11 cellular contexts compared by ENCODE assay signal in genomic region chr2:113178891-113179290, GRCh38. TPM values are rescaled to one million over a fixed set of nuclear protein-coding genes. Genes with fewer than 3 reads are reported as not detected.
DNase-seq lines count a peak whose midpoint lies in the region; ATAC-seq and TF ChIP-seq lines count a peak whose summit lies in the region.
"Had no signal": no experiment of that assay in that cellular context is flagged by ENCODE, and none has a peak within 500 bp of the region (broad histone marks: within the 10 kb centered on the region; RNA-seq: fewer than 3 reads in every experiment).

No MANE protein-coding gene starts in this region.

- no peak for ATAC-seq in activated naive CD8-positive, alpha-beta T cell treated with anti-CD3 and anti-CD28 coated beads, Interleukin-2, amount 10 ng/mL, durations not matched to agents 7 days and 5 days (ENCODE audit: low read depth)
- ATAC-seq in HG03135 (IDR thresholded peaks at IDR 0.05; ENCODE audit: unreplicated experiment) (no peak), HG02571 (IDR thresholded peaks at IDR 0.05; ENCODE audit: unreplicated experiment) (no peak)
- ATAC-seq: sciatic nerve had no signal

- CTCF ChIA-PET in CD8-positive, alpha-beta memory T cell (lab: Charles Lee) = interaction anchor here (0.9 to 5.6 kb wide), 2 partner anchors 20 to 22 kb away, joined by 6 to 92 read pairs; no protein-coding TSS in a partner anchor

- peaks cover 0 to 3% of the 10 kb centered on the region in 2 donors for H3K27me3 Mint-ChIP-seq in CD8-positive, alpha-beta memory T cell
- no peaks in the 10 kb centered on the region for H3K27me3 Mint-ChIP-seq in activated naive CD8-positive, alpha-beta T cell treated with anti-CD3 and anti-CD28 coated beads, Interleukin-2, amount 10 ng/mL, durations not matched to agents 7 days and 5 days

- H3K36me3 Mint-ChIP-seq in CD8-positive, alpha-beta memory T cell = peaks cover 0 to 69% (median 11%) of the 10 kb centered on the region in 3 donors
- peaks cover 63% of the 10 kb centered on the region for H3K36me3 Mint-ChIP-seq in activated naive CD8-positive, alpha-beta T cell treated with anti-CD3 and anti-CD28 coated beads, Interleukin-2, amount 10 ng/mL, durations not matched to agents 7 days and 5 days

- POLR2A ChIA-PET in CD8-positive, alpha-beta memory T cell (lab: Charles Lee) = no interaction called here
- POLR2A ChIA-PET in activated naive CD8-positive, alpha-beta T cell treated with anti-CD3 and anti-CD28 coated beads, Interleukin-2, amount 10 ng/mL, durations not matched to agents 7 days and 5 days (lab: Charles Lee) = interaction anchor here (1.2 to 3.0 kb wide), 2 partner anchors 20 to 22 kb away, joined by 4 to 21 read pairs; no protein-coding TSS in a partner anchor

- peak in 1 of 5 donors; percentile 69 for DNase-seq in CD8-positive, alpha-beta memory T cell
- peak; percentile 31 for DNase-seq in activated CD4-positive, alpha-beta T cell treated with anti-CD3 and anti-CD28 coated beads, Interleukin-2, amount 50 U/mL, for 1 hour
- DNase-seq in activated naive CD8-positive, alpha-beta T cell treated with anti-CD3 and anti-CD28 coated beads, Interleukin-2, amount 10 ng/mL, durations not matched to agents 7 days and 5 days = no peak
- DNase-seq in stimulated activated CD4-positive, alpha-beta T cell treated with anti-CD3 and anti-CD28 coated beads, Interleukin-4, amount 100 ng/mL, for 1 hour = peak; percentile 52
- DNase-seq in RKO (ENCODE audit: low spot score) (no peak), GM13976 (ENCODE audit: low spot score) (no peak)

- H3K4me1 ChIP-seq in CD8-positive, alpha-beta memory T cell (ENCODE audit: insufficient read depth, low read length) = peaks cover 83% of the 10 kb centered on the region

- H3K27me3 ChIP-seq in CD8-positive, alpha-beta memory T cell (ENCODE audit: insufficient read depth, low read length, poor library complexity, severe bottlenecking) = no peaks in the 10 kb centered on the region

- peak overlapping the region; percentile 37 to 95 (median 73) for H3K4me3 Mint-ChIP-seq in CD8-positive, alpha-beta memory T cell
- H3K4me3 Mint-ChIP-seq in activated naive CD8-positive, alpha-beta T cell treated with anti-CD3 and anti-CD28 coated beads, Interleukin-2, amount 10 ng/mL, durations not matched to agents 7 days and 5 days = peak overlapping the region; percentile 95

- H3K9me3 Mint-ChIP-seq in CD8-positive, alpha-beta memory T cell = peaks cover 0 to 3% (median 0%) of the 10 kb centered on the region in 5 donors
- H3K9me3 Mint-ChIP-seq in activated naive CD8-positive, alpha-beta T cell treated with anti-CD3 and anti-CD28 coated beads, Interleukin-2, amount 10 ng/mL, durations not matched to agents 7 days and 5 days = no peaks in the 10 kb centered on the region

- peaks cover 29% of the 10 kb centered on the region for H3K36me3 ChIP-seq in CD8-positive, alpha-beta memory T cell (ENCODE audit: insufficient read depth, low read length)

- peak overlapping the region; percentile 4 for H3K4me3 ChIP-seq in CD8-positive, alpha-beta memory T cell (ENCODE audit: low read length)
- H3K4me3 ChIP-seq: coronary artery had no signal

- H3K9me3 ChIP-seq in CD8-positive, alpha-beta memory T cell (ENCODE audit: low read length) = no peaks in the 10 kb centered on the region

- peak overlapping the region; percentile 80 to 97 (median 92) for H3K27ac Mint-ChIP-seq in CD8-positive, alpha-beta memory T cell
- H3K27ac Mint-ChIP-seq in activated naive CD8-positive, alpha-beta T cell treated with anti-CD3 and anti-CD28 coated beads, Interleukin-2, amount 10 ng/mL, durations not matched to agents 7 days and 5 days = peak overlapping the region; percentile 92

- no peak overlapping the region for H3K27ac ChIP-seq in CD8-positive, alpha-beta memory T cell (ENCODE audit: low read depth, low read length)
- H3K27ac ChIP-seq: C4-2B, coronary artery had no signal

- in situ Hi-C loops in GM13976 (cut with MboI; ENCODE audit: low sequenced_read_pairs, unreplicated experiment) = no loop called here

- TF ChIP-seq CTCF in GM13976 (IDR thresholded peaks at IDR 0.05; ENCODE audit: borderline replicate concordance, control extremely low read depth, extremely low read depth, insufficient read depth, missing control alignments) = no peak

- H3K4me1 Mint-ChIP-seq in CD8-positive, alpha-beta memory T cell = peaks cover 80 to 94% (median 85%) of the 10 kb centered on the region in 3 donors
- H3K4me1 Mint-ChIP-seq in activated naive CD8-positive, alpha-beta T cell treated with anti-CD3 and anti-CD28 coated beads, Interleukin-2, amount 10 ng/mL, durations not matched to agents 7 days and 5 days = peaks cover 70% of the 10 kb centered on the region

RNA-seq across cellular contexts. Expression of gene PSD4, which starts 5.1 kb away (rescaled TPM):
- 100 to 1,000 TPM; 192 to 193 TPM for total RNA-seq in CD8-positive, alpha-beta memory T cell
- polyA plus RNA-seq in CD8-positive, alpha-beta memory T cell = 42.1 TPM
- 100 to 1,000 TPM; 361 to 385 TPM for total RNA-seq in activated naive CD8-positive, alpha-beta T cell treated with anti-CD3 and anti-CD28 coated beads, Interleukin-2, amount 10 ng/mL, durations not matched to agents 7 days and 5 days

RNA-seq across cellular contexts. Expression of gene IL1RN, which starts 51.5 kb away (rescaled TPM):
- 1 to 10 TPM; 1.2 to 2.3 TPM for total RNA-seq in CD8-positive, alpha-beta memory T cell
- polyA plus RNA-seq in CD8-positive, alpha-beta memory T cell = not detected
- 1 to 10 TPM; 2.1 to 4.0 TPM for total RNA-seq in activated naive CD8-positive, alpha-beta T cell treated with anti-CD3 and anti-CD28 coated beads, Interleukin-2, amount 10 ng/mL, durations not matched to agents 7 days and 5 days

Comparison
In these comparisons a context has a peak if more than half of its experiments do, and no peak if none do; other contexts are left out.
1. DNase-seq: peak in activated CD4-positive, alpha-beta T cell treated with anti-CD3 and anti-CD28 coated beads, Interleukin-2, amount 50 U/mL, for 1 hour (single experiment) and stimulated activated CD4-positive, alpha-beta T cell treated with anti-CD3 and anti-CD28 coated beads, Interleukin-4, amount 100 ng/mL, for 1 hour (single experiment); none in activated naive CD8-positive, alpha-beta T cell treated with anti-CD3 and anti-CD28 coated beads, Interleukin-2, amount 10 ng/mL, durations not matched to agents 7 days and 5 days (single experiment), RKO (single experiment) and GM13976 (single experiment).